1 cellular context compared by ENCODE assay signal in the genomic region with DNA sequence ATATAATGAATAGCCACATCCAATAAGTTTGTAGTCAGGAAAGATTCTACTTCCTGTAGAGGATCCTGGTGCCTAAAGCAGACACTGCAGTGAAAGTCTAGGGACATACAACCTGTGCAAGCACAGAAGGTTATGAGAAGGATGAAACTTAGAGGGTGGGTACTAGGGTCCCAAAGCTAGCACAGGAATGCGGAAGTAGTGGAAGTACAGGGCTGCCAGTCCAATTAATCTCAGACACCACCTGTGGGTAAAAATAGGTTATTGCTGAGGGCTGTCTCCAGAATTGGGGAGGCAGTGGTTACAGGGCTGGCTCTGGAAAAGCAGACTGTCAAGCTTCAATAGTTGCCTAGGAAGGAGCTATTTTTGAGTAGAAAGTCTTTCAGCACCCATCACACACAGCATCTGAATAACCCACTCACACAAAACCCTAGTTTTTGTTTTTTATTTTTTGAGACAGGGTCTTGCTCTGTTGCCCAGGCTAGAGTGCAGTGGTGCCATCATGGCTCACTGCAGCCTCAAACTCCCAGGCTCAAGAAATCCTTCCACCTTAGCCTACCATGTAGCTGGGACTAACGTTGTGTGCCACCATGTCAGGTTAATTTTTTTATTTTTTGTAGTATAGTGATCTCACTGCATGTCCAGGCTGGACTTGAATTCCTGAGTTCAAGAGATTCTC.
A peak's percentile ranks its signal among the peaks of the same experiment; 100 is the strongest.
TF ChIP-seq lines count a peak whose summit lies in the region.

No MANE protein-coding gene starts in this region.

TF ChIP-seq in K562, 482 proteins besides CTCF, POLR2A, EP300 and RAD21 (continued from another document):
- TF ChIP-seq, protein P1, sequence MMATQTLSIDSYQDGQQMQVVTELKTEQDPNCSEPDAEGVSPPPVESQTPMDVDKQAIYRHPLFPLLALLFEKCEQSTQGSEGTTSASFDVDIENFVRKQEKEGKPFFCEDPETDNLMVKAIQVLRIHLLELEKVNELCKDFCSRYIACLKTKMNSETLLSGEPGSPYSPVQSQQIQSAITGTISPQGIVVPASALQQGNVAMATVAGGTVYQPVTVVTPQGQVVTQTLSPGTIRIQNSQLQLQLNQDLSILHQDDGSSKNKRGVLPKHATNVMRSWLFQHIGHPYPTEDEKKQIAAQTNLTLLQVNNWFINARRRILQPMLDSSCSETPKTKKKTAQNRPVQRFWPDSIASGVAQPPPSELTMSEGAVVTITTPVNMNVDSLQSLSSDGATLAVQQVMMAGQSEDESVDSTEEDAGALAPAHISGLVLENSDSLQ (IDR thresholded peaks at IDR 0.05) = 0 out of 2 replicates have a peak, but pooled peaks have one; percentile 21
- TF ChIP-seq U2AF2 (optimal IDR thresholded peaks at IDR 0.05; ENCODE audit: low read depth, low read length) (no peak), JUNB (CRISPR knock-in tag; conservative IDR thresholded peaks at IDR 0.05) (no peak), ZNF347 (CRISPR knock-in tag; IDR thresholded peaks at IDR 0.05; ENCODE audit: low read depth) (no peak), ZNF184 (CRISPR knock-in tag; IDR thresholded peaks at IDR 0.05) (no peak)
- TF ChIP-seq, protein P2, sequence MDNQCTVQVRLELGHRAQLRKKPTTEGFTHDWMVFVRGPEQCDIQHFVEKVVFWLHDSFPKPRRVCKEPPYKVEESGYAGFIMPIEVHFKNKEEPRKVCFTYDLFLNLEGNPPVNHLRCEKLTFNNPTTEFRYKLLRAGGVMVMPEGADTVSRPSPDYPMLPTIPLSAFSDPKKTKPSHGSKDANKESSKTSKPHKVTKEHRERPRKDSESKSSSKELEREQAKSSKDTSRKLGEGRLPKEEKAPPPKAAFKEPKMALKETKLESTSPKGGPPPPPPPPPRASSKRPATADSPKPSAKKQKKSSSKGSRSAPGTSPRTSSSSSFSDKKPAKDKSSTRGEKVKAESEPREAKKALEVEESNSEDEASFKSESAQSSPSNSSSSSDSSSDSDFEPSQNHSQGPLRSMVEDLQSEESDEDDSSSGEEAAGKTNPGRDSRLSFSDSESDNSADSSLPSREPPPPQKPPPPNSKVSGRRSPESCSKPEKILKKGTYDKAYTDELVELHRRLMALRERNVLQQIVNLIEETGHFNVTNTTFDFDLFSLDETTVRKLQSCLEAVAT (IDR thresholded peaks at IDR 0.05) = peak in 1 of 2 experiments; percentile 50; a peak in 1 of 4 replicates
